Comparison of ENCODE assay signal across 13 cellular contexts in the genomic region with DNA sequence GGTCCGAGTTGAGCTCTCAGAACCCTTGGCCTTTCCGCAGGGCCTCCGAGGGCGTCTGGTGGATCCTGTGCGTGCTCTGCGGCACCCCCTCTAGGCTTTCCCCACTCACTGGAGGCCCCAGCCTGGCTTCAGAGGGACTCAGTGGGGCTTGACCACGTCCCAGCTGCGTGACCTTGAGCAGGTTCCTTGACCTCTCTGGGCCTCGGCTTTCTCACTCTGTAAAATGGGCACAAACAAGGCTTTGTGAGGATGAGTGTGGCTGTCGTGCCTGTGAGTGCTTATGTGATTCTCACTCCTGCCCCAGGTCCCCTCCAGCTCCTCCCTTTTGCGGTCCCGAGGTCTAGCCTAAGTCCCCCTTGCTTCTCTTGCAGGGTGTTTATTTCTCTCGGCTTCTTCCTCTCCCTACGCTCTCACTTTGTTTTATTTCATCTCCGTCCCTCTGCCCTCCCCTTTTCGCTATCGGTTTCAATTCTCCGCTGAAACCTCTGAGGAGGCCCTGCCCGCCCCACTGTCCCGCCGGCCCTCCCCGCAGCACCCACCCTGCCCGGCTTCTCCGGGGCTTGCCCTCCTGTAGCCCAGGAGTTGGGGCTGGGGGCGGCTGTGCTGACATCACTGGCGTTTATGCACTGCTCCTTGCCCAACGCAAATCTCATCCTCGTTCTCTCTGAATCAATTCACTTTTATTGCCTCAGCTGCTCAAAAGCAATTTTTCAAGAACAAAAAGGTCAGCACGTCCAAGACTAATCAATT.
DNase-seq lines count a peak whose midpoint lies in the region; ATAC-seq and TF ChIP-seq lines count a peak whose summit lies in the region.
"Had no signal": no experiment of that assay in that cellular context is flagged by ENCODE, and none has a peak within 500 bp of the region (broad histone marks: within the 10 kb centered on the region; RNA-seq: fewer than 3 reads in every experiment).

No MANE protein-coding gene starts in this region.

- H3K27ac Mint-ChIP-seq in activated naive CD4-positive, alpha-beta T cell treated with anti-CD3 and anti-CD28 coated beads, Interleukin-2, amount 10 ng/mL, durations not matched to agents 7 days and 5 days, result peak overlapping the region; percentile 82
- no peak overlapping the region for H3K27ac Mint-ChIP-seq in activated naive CD4-positive, alpha-beta T cell treated with anti-CD3 and anti-CD28 coated beads, Interleukin-2, amount 50 U/mL, for 72 hours

- WGBS in smooth muscle cell (ENCODE audit: low lambda C conversion rate), result 88% methylated on average over 24 of the region's 29 CpGs

- H3K27ac ChIP-seq in colonic mucosa (no peak overlapping the region), smooth muscle cell (ENCODE audit: low read depth) (no peak overlapping the region)
- H3K27ac ChIP-seq: SJCRH30, uterus had no signal

- peaks cover 5% of the 10 kb centered on the region for H3K36me3 Mint-ChIP-seq in activated naive CD4-positive, alpha-beta T cell treated with anti-CD3 and anti-CD28 coated beads, Interleukin-2, amount 10 ng/mL, durations not matched to agents 7 days and 5 days
- no peaks in the 10 kb centered on the region for H3K36me3 Mint-ChIP-seq in activated naive CD4-positive, alpha-beta T cell treated with anti-CD3 and anti-CD28 coated beads, Interleukin-2, amount 50 U/mL, for 72 hours

- peaks cover 24% of the 10 kb centered on the region for H3K4me1 ChIP-seq in colonic mucosa
- no peaks in the 10 kb centered on the region for H3K4me1 ChIP-seq in smooth muscle cell (ENCODE audit: low read depth)

- H2AFZ ChIP-seq in smooth muscle cell (ENCODE audit: low read depth), result no peak overlapping the region

- peak overlapping the region; percentile 7 for H3K4me3 ChIP-seq in colonic mucosa
- H3K4me3 ChIP-seq in smooth muscle cell, result no peak overlapping the region
- H3K4me3 ChIP-seq: SJCRH30, uterus had no signal

- no peak overlapping the region for H3K4me3 Mint-ChIP-seq in activated naive CD4-positive, alpha-beta T cell treated with anti-CD3 and anti-CD28 coated beads, Interleukin-2, amount 10 ng/mL, durations not matched to agents 7 days and 5 days

- CTCF ChIA-PET in activated naive CD4-positive, alpha-beta T cell treated with anti-CD3 and anti-CD28 coated beads, Interleukin-2, amount 10 ng/mL, durations not matched to agents 7 days and 5 days (lab: Charles Lee), result no interaction called here
- CTCF ChIA-PET in GM10248 (lab: Yijun Ruan, JAX), result no interaction called here

- H4K20me1 ChIP-seq in smooth muscle cell (ENCODE audit: low read depth), result no peaks in the 10 kb centered on the region

- H3K9me3 Mint-ChIP-seq in activated naive CD4-positive, alpha-beta T cell treated with anti-CD3 and anti-CD28 coated beads, Interleukin-2, amount 10 ng/mL, durations not matched to agents 7 days and 5 days, result no peaks in the 10 kb centered on the region
- H3K9me3 Mint-ChIP-seq in activated naive CD4-positive, alpha-beta T cell treated with anti-CD3 and anti-CD28 coated beads, Interleukin-2, amount 50 U/mL, for 72 hours, result no peaks in the 10 kb centered on the region

- H3F3A ChIP-seq in smooth muscle cell (ENCODE audit: low read depth), result no peaks in the 10 kb centered on the region

- intact Hi-C loops in colonic mucosa (cut with DNase I), result no loop called here

- peaks cover 45% of the 10 kb centered on the region for H3K27me3 Mint-ChIP-seq in activated naive CD4-positive, alpha-beta T cell treated with anti-CD3 and anti-CD28 coated beads, Interleukin-2, amount 10 ng/mL, durations not matched to agents 7 days and 5 days

- H3K9ac ChIP-seq in colonic mucosa (ENCODE audit: low read depth in 2 of 2, low read length in 2 of 2), result no peak overlapping the region
- H3K9ac ChIP-seq in smooth muscle cell (ENCODE audit: low read depth), result no peak overlapping the region

- H3K9me3 ChIP-seq in colonic mucosa (no peaks in the 10 kb centered on the region), smooth muscle cell (replicated peaks; ENCODE audit: low read depth) (no peaks in the 10 kb centered on the region)
- H3K9me3 ChIP-seq: SJCRH30, uterus had no signal

- H3K4me1 Mint-ChIP-seq in activated naive CD4-positive, alpha-beta T cell treated with anti-CD3 and anti-CD28 coated beads, Interleukin-2, amount 10 ng/mL, durations not matched to agents 7 days and 5 days, result peaks cover 32% of the 10 kb centered on the region

- H3K36me3 ChIP-seq in colonic mucosa (no peaks in the 10 kb centered on the region), smooth muscle cell (ENCODE audit: low read depth) (no peaks in the 10 kb centered on the region)
- H3K36me3 ChIP-seq: SJCRH30, uterus had no signal

- no peaks in the 10 kb centered on the region for H3K27me3 ChIP-seq in colonic mucosa
- no peaks in the 10 kb centered on the region for H3K27me3 ChIP-seq in smooth muscle cell (ENCODE audit: low read depth)

- POLR2A ChIA-PET in GM10248 (lab: Yijun Ruan, JAX), result no interaction called here

- H3K79me2 ChIP-seq in smooth muscle cell (ENCODE audit: low read depth), result no peaks in the 10 kb centered on the region

- no peak for ATAC-seq in activated naive CD4-positive, alpha-beta T cell treated with anti-CD3 and anti-CD28 coated beads, Interleukin-2, amount 50 U/mL, for 72 hours
- peak; percentile 28 for ATAC-seq in stimulated activated naive CD8-positive, alpha-beta T cell treated with anti-CD3 and anti-CD28 coated beads, Interleukin-15, Interleukin-2, amounts not matched to agents 100 U/mL and 50 U/mL, for 24 hours
- ATAC-seq in HG03354 (IDR thresholded peaks at IDR 0.05; ENCODE audit: poor library complexity, severe bottlenecking, unreplicated experiment), result no peak

- H3K4me2 ChIP-seq in smooth muscle cell, result no peak overlapping the region

- no peak for TF ChIP-seq CTCF in colonic mucosa (IDR thresholded peaks at IDR 0.05)
- TF ChIP-seq CTCF in GM10248 (IDR thresholded peaks at IDR 0.05; ENCODE audit: control extremely low read depth, extremely low read depth, low read depth, missing control alignments), result no peak
- no peak for TF ChIP-seq CTCF in smooth muscle cell (IDR thresholded peaks at IDR 0.05; ENCODE audit: borderline replicate concordance, insufficient read depth, poor library complexity, severe bottlenecking)

- DNase-seq in activated naive CD4-positive, alpha-beta T cell treated with anti-CD3 and anti-CD28 coated beads, Interleukin-2, amount 10 ng/mL, durations not matched to agents 7 days and 5 days, result no peak
- no peak for DNase-seq in activated naive CD4-positive, alpha-beta T cell treated with anti-CD3 and anti-CD28 coated beads, Interleukin-2, amount 50 U/mL, for 72 hours (ENCODE audit: low spot score in 2 of 2)
- DNase-seq in MV-4-11 (lab: John Stamatoyannopoulos, UW) (peak; percentile 32), colonic mucosa (no peak), GM10248 (ENCODE audit: extremely low spot score) (no peak), smooth muscle cell (lab: John Stamatoyannopoulos, UW; ENCODE audit: unreplicated experiment) (no peak)
- no peak for DNase-seq in stimulated activated naive CD8-positive, alpha-beta T cell treated with anti-CD3 and anti-CD28 coated beads, Interleukin-15, Interleukin-2, amounts not matched to agents 100 U/mL and 50 U/mL, for 24 hours
- DNase-seq: NCI-H2081 treated with DMSO at 0.1 percent for 48 hours; NCI-H82; SJCRH30; stimulated activated CD4-positive, alpha-beta T cell treated with anti-CD3 and anti-CD28 coated beads, Interleukin-15, amount 100 ng/mL, for 24 hours; uterus had no signal
